ENCODE assay signal across 18 cellular contexts in the genomic region with DNA sequence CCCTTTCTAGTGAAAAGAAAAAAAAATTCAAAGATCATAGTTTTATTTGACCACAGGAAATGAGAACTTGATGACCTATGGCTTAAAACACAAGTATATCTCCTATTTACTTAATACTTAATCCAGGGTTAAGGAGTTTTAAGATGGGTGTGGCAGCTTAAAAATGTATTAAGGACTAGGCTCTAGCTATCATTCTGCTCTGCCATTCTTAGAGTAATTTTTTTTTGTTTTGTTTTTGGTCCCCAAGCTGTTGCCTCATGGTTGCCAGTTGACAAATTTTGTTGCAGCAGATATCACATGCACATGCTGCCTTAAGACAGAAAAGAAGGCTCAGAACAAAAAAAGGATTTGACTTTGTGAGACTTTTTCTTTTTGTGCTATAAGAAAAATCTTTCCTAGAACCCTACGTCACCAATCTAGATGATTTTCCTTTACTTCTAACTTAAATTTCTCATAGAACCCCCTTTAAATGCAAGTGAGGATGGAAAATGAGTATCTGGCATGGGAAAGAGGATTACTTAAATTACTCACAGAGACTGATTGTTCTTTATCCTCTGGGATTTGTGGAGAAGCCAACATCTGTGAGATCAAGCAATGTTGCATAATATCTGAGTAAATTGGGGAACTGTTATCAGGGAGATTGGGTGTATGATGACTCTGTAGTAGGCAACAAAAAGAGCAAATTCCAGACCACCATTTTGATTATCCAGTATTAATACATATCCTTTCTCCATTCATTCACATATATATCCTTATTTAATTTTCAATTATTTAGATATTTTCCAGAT.
DNase-seq lines count a peak whose midpoint lies in the region; ATAC-seq lines count a peak whose summit lies in the region.
"Had no signal": no experiment of that assay in that cellular context is flagged by ENCODE, and none has a peak within 500 bp of the region (broad histone marks: within the 10 kb centered on the region; RNA-seq: fewer than 3 reads in every experiment).

No MANE protein-coding gene starts in this region.

- ATAC-seq in GM21717 (IDR thresholded peaks at IDR 0.05; ENCODE audit: unreplicated experiment), result no peak
- ATAC-seq: HCT116, T-cell had no signal

- DNase-seq in DMS 273 (lab: John Stamatoyannopoulos, UW; ENCODE audit: unreplicated experiment), result peak; percentile 24
- no peak for DNase-seq in DMS 273 treated with DMSO at 0.1 percent for 48 hours (lab: John Stamatoyannopoulos, UW)
- DNase-seq in LHCN-M2 (ENCODE audit: low read depth), result peak; percentile 41
- peak; percentile 46 for DNase-seq in fibroblast of peridontal ligament (ENCODE audit: extremely low read depth)
- peak; percentile 38 for DNase-seq in skeletal muscle cell (ENCODE audit: low read depth)
- no peak for DNase-seq in NCI-H2196 treated with DMSO at 0.1 percent for 48 hours (lab: John Stamatoyannopoulos, UW; ENCODE audit: unreplicated experiment)
- no peak for DNase-seq in HPDE6-E6E7 (ENCODE audit: extremely low spot score)
- DNase-seq: COR-L47, DMS79 treated with DMSO at 0.1 percent for 48 hours, GDM1, KBM-7, MM.1S, NCI-H1105, NCI-H187, T-cell had no signal

- H3K4me3 ChIP-seq in skeletal muscle cell (ENCODE audit: low read depth, low read length), result no peak overlapping the region
- H3K4me3 ChIP-seq: SK-N-MC had no signal

Comparison
In these comparisons a context has a peak if more than half of its experiments do, and no peak if none do; other contexts are left out.
1. DNase-seq: peak in DMS 273 (single experiment), LHCN-M2 (single experiment), fibroblast of peridontal ligament (single experiment) and skeletal muscle cell (single experiment); none in DMS 273 treated with DMSO at 0.1 percent for 48 hours (single experiment), NCI-H2196 treated with DMSO at 0.1 percent for 48 hours (single experiment) and HPDE6-E6E7 (single experiment).